8 cellular contexts compared by ENCODE assay signal in the genomic region with DNA sequence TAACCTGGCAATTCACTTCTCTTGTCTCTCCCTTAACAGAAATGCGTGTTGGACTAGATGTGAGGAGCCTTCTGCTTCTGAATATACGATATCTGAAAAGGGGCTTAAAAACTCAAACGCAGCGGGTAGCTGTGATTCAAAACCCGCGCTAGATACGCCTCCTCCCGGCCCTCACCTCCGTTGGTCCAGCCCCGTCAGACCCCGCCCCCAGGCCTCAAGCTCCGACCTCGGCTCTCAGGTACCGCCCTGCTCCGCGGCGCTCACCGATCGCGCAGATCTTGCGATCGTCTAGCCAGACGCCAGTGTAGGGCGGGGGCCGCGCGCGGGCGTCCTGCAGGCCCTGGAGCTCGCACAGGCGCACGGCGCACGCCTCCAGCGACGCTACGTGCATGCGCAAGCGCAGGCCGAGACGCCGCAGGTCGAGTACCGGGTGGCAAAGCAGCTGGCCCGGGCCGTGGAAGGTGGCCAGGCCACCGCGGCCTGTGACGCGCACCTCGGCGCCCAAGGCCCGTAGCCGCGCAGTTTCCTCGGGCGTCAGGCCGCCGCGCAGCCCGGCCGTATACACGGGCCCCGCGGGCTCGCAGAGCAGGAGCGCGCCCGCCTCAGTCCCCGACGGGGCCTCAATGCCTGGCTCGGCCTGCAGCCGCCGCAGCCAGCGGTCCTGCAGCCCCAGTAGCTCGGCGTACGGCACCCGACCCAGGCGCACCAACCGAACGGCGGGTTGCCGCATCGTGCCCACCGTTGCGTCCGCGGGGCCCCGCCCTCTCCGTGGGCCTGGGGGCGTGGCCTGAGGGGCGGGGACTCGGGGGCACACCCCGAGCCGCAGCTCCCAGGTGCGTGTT. TPM values are rescaled to one million over a fixed set of nuclear protein-coding genes. Genes with fewer than 3 reads are reported as not detected.
A peak's percentile ranks its signal among the peaks of the same experiment; 100 is the strongest.
DNase-seq lines count a peak whose midpoint lies in the region; ATAC-seq and TF ChIP-seq lines count a peak whose summit lies in the region.

Gene LIPT2, minus strand, starts transcription at position 751 of the 842 bp plus-strand sequence. Its CDS starts 21 bp downstream, at position 730.

- no peaks in the 10 kb centered on the region for H3K36me3 Mint-ChIP-seq in natural killer cell treated with Interleukin-12 subunit alpha and Interleukin-12 subunit beta and Interleukin-15 and Interleukin-18, amount 100 ng/mL, for 72 hours

- peaks cover 14 to 16% of the 10 kb centered on the region in 2 donors for H3K4me1 Mint-ChIP-seq in natural killer cell treated with Interleukin-12 subunit alpha and Interleukin-12 subunit beta and Interleukin-15 and Interleukin-18, amount 100 ng/mL, for 72 hours (ENCODE audit: low read depth in 2 of 2)

- TF ChIP-seq CTCF in LNCaP clone FGC (IDR thresholded peaks at IDR 0.05; ENCODE audit: control insufficient read depth, extremely low read depth, insufficient read depth) = no peak; the same call in 1 of the 2 replicates
- no peak for TF ChIP-seq CTCF in RWPE1 (conservative IDR thresholded peaks at IDR 0.05; ENCODE audit: low read depth)
- no peak for TF ChIP-seq CTCF in fibroblast of the aortic adventitia (IDR thresholded peaks at IDR 0.05; ENCODE audit: insufficient read depth, low read length)

- peak; percentile 99 for ATAC-seq in natural killer cell treated with Interleukin-12 subunit alpha and Interleukin-12 subunit beta and Interleukin-15 and Interleukin-18, amount 100 ng/mL, for 72 hours

- peak within 1 kb of the TSS; percentile 99 for H3K27ac ChIP-seq in RWPE1

- H3K27ac Mint-ChIP-seq in natural killer cell treated with Interleukin-12 subunit alpha and Interleukin-12 subunit beta and Interleukin-15 and Interleukin-18, amount 100 ng/mL, for 72 hours = peak within 1 kb of the TSS; percentile 73 to 84

- H3K4me3 ChIP-seq in LNCaP clone FGC (ENCODE audit: low read depth, low read length) (peak within 1 kb of the TSS; percentile 58), fibroblast of the aortic adventitia (ENCODE audit: low read depth, low read length) (peak within 1 kb of the TSS; percentile 77)

- DNase-seq in EL (peak; percentile 98), H4 (ENCODE audit: low spot score) (peak; percentile 97), LNCaP clone FGC (ENCODE audit: low read depth) (peak; percentile 96), RWPE1 (ENCODE audit: low spot score) (peak; percentile 92), fibroblast of the aortic adventitia (ENCODE audit: low read depth) (peak; percentile 93)
- DNase-seq in activated T-helper 9 cell treated with anti-CD3 and anti-CD28 coated beads, Interleukin-2, amount 50 U/mL, for 16 hours (ENCODE audit: low read depth) = peak; percentile 98
- DNase-seq in natural killer cell treated with Interleukin-12 subunit alpha and Interleukin-12 subunit beta and Interleukin-15 and Interleukin-18, amount 100 ng/mL, for 72 hours (ENCODE audit: low spot score) = peak; percentile 98
- peak; percentile 97 for DNase-seq in stimulated activated naive CD4-positive, alpha-beta T cell treated with Interleukin-2 at 50 U/mL for 16 hours (lab: John Stamatoyannopoulos, UW)

- CTCF ChIA-PET in RWPE1 (lab: Yijun Ruan, JAX) = interaction anchor here (0.5 to 1.1 kb wide), 7 partner anchors 11 to 407 kb away, joined by 3 to 10 read pairs (median 3); no protein-coding TSS in a partner anchor

- H3K4me3 Mint-ChIP-seq in natural killer cell treated with Interleukin-12 subunit alpha and Interleukin-12 subunit beta and Interleukin-15 and Interleukin-18, amount 100 ng/mL, for 72 hours = peak within 1 kb of the TSS; percentile 85

- H3K9me3 Mint-ChIP-seq in natural killer cell treated with Interleukin-12 subunit alpha and Interleukin-12 subunit beta and Interleukin-15 and Interleukin-18, amount 100 ng/mL, for 72 hours = no peaks in the 10 kb centered on the region

- POLR2A ChIA-PET in RWPE1 (lab: Yijun Ruan, JAX; ENCODE audit: low non-redundant PET) = interaction anchor here (0.6 to 1.2 kb wide), 6 partner anchors 11 to 322 kb away, joined by 3 to 8 read pairs (median 6); partner anchors contain the start of gene C2CD3

- H3K27me3 Mint-ChIP-seq in natural killer cell treated with Interleukin-12 subunit alpha and Interleukin-12 subunit beta and Interleukin-15 and Interleukin-18, amount 100 ng/mL, for 72 hours = peaks cover 0 to 2% of the 10 kb centered on the region in 2 donors

RNA-seq across cellular contexts. Expression of gene LIPT2, which starts in this region (rescaled TPM):
- total RNA-seq in H4 (2014; rRNA removed; shearing (Covaris generic)) = 8.7 and 10.3 TPM in 2 replicates
- total RNA-seq in fibroblast of the aortic adventitia (ENCODE audit: low replicate concordance) = 1.4 TPM in 1 of 2 replicates, not detected in the other
- total RNA-seq in natural killer cell treated with Interleukin-12 subunit alpha and Interleukin-12 subunit beta and Interleukin-15 and Interleukin-18, amount 100 ng/mL, for 72 hours = 1 to 10 TPM; 1.8 to 3.4 TPM

Comparison
In these comparisons a context has a peak if more than half of its experiments do, and no peak if none do; other contexts are left out.
1. Peak in every context shown above with its lines: DNase-seq, ATAC-seq, H3K4me3 ChIP-seq and H3K27ac ChIP-seq.